Comparison of ENCODE assay signal across 2 cellular contexts in genomic region chr4:84497835-84498202, GRCh38.
TF ChIP-seq lines count a peak whose summit lies in the region.

No MANE protein-coding gene starts in this region.

TF ChIP-seq in A549, 52 proteins besides CTCF, POLR2A, EP300 and RAD21 (continued from another document):
- TF ChIP-seq, protein P1, sequence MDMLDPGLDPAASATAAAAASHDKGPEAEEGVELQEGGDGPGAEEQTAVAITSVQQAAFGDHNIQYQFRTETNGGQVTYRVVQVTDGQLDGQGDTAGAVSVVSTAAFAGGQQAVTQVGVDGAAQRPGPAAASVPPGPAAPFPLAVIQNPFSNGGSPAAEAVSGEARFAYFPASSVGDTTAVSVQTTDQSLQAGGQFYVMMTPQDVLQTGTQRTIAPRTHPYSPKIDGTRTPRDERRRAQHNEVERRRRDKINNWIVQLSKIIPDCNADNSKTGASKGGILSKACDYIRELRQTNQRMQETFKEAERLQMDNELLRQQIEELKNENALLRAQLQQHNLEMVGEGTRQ (IDR thresholded peaks at IDR 0.05), result no peak
- TF ChIP-seq RCOR1 (IDR thresholded peaks at IDR 0.05; ENCODE audit: low read depth, low read length) (no peak), JUNB (IDR thresholded peaks at IDR 0.05) (no peak), RNF2 (IDR thresholded peaks at IDR 0.05; ENCODE audit: borderline replicate concordance, low read depth) (no peak), ESRRA (IDR thresholded peaks at IDR 0.05; ENCODE audit: borderline replicate concordance, low read length) (no peak)
- TF ChIP-seq, protein P2, sequence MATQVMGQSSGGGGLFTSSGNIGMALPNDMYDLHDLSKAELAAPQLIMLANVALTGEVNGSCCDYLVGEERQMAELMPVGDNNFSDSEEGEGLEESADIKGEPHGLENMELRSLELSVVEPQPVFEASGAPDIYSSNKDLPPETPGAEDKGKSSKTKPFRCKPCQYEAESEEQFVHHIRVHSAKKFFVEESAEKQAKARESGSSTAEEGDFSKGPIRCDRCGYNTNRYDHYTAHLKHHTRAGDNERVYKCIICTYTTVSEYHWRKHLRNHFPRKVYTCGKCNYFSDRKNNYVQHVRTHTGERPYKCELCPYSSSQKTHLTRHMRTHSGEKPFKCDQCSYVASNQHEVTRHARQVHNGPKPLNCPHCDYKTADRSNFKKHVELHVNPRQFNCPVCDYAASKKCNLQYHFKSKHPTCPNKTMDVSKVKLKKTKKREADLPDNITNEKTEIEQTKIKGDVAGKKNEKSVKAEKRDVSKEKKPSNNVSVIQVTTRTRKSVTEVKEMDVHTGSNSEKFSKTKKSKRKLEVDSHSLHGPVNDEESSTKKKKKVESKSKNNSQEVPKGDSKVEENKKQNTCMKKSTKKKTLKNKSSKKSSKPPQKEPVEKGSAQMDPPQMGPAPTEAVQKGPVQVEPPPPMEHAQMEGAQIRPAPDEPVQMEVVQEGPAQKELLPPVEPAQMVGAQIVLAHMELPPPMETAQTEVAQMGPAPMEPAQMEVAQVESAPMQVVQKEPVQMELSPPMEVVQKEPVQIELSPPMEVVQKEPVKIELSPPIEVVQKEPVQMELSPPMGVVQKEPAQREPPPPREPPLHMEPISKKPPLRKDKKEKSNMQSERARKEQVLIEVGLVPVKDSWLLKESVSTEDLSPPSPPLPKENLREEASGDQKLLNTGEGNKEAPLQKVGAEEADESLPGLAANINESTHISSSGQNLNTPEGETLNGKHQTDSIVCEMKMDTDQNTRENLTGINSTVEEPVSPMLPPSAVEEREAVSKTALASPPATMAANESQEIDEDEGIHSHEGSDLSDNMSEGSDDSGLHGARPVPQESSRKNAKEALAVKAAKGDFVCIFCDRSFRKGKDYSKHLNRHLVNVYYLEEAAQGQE (IDR thresholded peaks at IDR 0.05), result no peak
- TF ChIP-seq, protein P3, sequence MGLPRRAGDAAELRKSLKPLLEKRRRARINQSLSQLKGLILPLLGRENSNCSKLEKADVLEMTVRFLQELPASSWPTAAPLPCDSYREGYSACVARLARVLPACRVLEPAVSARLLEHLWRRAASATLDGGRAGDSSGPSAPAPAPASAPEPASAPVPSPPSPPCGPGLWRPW (IDR thresholded peaks at IDR 0.05), result no peak

TF ChIP-seq in IMR-90, 13 proteins besides CTCF, POLR2A, EP300 and RAD21:
- TF ChIP-seq, protein P4, sequence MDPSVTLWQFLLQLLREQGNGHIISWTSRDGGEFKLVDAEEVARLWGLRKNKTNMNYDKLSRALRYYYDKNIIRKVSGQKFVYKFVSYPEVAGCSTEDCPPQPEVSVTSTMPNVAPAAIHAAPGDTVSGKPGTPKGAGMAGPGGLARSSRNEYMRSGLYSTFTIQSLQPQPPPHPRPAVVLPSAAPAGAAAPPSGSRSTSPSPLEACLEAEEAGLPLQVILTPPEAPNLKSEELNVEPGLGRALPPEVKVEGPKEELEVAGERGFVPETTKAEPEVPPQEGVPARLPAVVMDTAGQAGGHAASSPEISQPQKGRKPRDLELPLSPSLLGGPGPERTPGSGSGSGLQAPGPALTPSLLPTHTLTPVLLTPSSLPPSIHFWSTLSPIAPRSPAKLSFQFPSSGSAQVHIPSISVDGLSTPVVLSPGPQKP (IDR thresholded peaks at IDR 0.05; ENCODE audit: borderline replicate concordance, low read depth, low read length), result no peak
- TF ChIP-seq BHLHE40 (IDR thresholded peaks at IDR 0.05; ENCODE audit: low read depth, low read length) (no peak), NFE2L2 (IDR thresholded peaks at IDR 0.05; ENCODE audit: low read depth, low read length) (no peak), CHD1 (IDR thresholded peaks at IDR 0.05; ENCODE audit: low read depth, low read length) (no peak), SMC3 (IDR thresholded peaks at IDR 0.05; ENCODE audit: low read depth, low read length) (no peak), RFX5 (IDR thresholded peaks at IDR 0.05; ENCODE audit: low read depth, low read length) (no peak), RCOR1 (IDR thresholded peaks at IDR 0.05; ENCODE audit: insufficient replicate concordance, low read length) (no peak), MAFK (IDR thresholded peaks at IDR 0.05; ENCODE audit: low read depth, low read length) (no peak), MAZ (IDR thresholded peaks at IDR 0.05; ENCODE audit: borderline replicate concordance, low read depth, low read length) (no peak), CEBPB (IDR thresholded peaks at IDR 0.05; ENCODE audit: low read depth, low read length) (no peak), FOS (IDR thresholded peaks at IDR 0.05; ENCODE audit: low read depth, low read length) (no peak), MXI1 (IDR thresholded peaks at IDR 0.05; ENCODE audit: borderline replicate concordance, low read depth, low read length) (no peak)
- TF ChIP-seq, protein P1 (IDR thresholded peaks at IDR 0.05; ENCODE audit: low read depth, low read length), result no peak
